12 cellular contexts compared by ENCODE assay signal in genomic region chrX:9921407-9921806, GRCh38. TPM values are rescaled to one million over a fixed set of nuclear protein-coding genes. Genes with fewer than 3 reads are reported as not detected.
"Had no signal": no experiment of that assay in that cellular context is flagged by ENCODE, and none has a peak within 500 bp of the region (broad histone marks: within the 10 kb centered on the region; RNA-seq: fewer than 3 reads in every experiment).

No MANE protein-coding gene starts in this region.

- DNase-seq: GM23248, GOT3, H7, H9, HCEC 1CT, HFFc6 had no signal

- H3K4me3 Mint-ChIP-seq: GM23338, H9, HFFc6 had no signal

- H3K36me3 ChIP-seq: HAP-1 had no signal

- H3K27ac ChIP-seq: GM23248 had no signal

- ATAC-seq: GM23338, HCT116 had no signal

- H3K4me1 ChIP-seq: HAP-1 had no signal

- H3K9ac ChIP-seq: GM23248 had no signal

- H3K27ac Mint-ChIP-seq: GM23338, H9, HFFc6 had no signal

- H3K4me3 ChIP-seq: GM23248, GM23338, HAP-1 had no signal

- H2AFZ ChIP-seq: GM23248, GM23338 had no signal

- FAIRE-seq: H1, H54 had no signal

- H3K9me3 ChIP-seq: HAP-1 had no signal

- H3K9me3 Mint-ChIP-seq: GM23338, HFFc6 had no signal

- H3K4me2 ChIP-seq: GM23338 had no signal

RNA-seq across cellular contexts. Expression of gene CLDN34, which starts 45.8 kb away (rescaled TPM):
- total RNA-seq: GM23248, GM23338, H4, H7, HFFc6 had no signal
- polyA plus RNA-seq: GM23248, GM23338 had no signal
